In genomic region chr5:177472460-177473441, GRCh38 we compare ENCODE assay signal across 8 cellular contexts. TPM values are rescaled to one million over a fixed set of nuclear protein-coding genes. Genes with fewer than 3 reads are reported as not detected.
DNase-seq lines count a peak whose midpoint lies in the region; ATAC-seq and TF ChIP-seq lines count a peak whose summit lies in the region.

No MANE protein-coding gene starts in this region.

- H3K9me3 ChIP-seq in Karpas-422 (ENCODE audit: low read length) (no peaks in the 10 kb centered on the region), neural progenitor cell (ENCODE audit: low read depth) (no peaks in the 10 kb centered on the region)

- peaks cover 46% of the 10 kb centered on the region for H3F3A ChIP-seq in neural progenitor cell (ENCODE audit: low read depth)

- H3K9me2 ChIP-seq in Karpas-422 (replicated peaks; ENCODE audit: insufficient read depth, low read length) = no peaks in the 10 kb centered on the region

- DNase-seq in Karpas-422 (peak; percentile 83), epithelial cell of proximal tubule (ENCODE audit: low read depth) (no peak), neural progenitor cell (ENCODE audit: low spot score) (peak; percentile 84), anterior cingulate cortex (lab: John Stamatoyannopoulos, UW) (no peak)
- DNase-seq in activated CD8-positive, alpha-beta memory T cell treated with anti-CD3 and anti-CD28 coated beads for 24 hours = peak; percentile 89

- H3K9me3 Mint-ChIP-seq in neural progenitor cell = no peaks in the 10 kb centered on the region

- H3K27ac ChIP-seq in 22Rv1 (peak overlapping the region; percentile 64), Karpas-422 (ENCODE audit: low read length) (peak overlapping the region; percentile 61), neural progenitor cell (peak overlapping the region; percentile 95)

- H3K4me3 ChIP-seq in Karpas-422 (ENCODE audit: low read length) = peak overlapping the region; percentile 78
- peak overlapping the region; percentile 78 for H3K4me3 ChIP-seq in epithelial cell of proximal tubule (ENCODE audit: low read depth, low read length)
- H3K4me3 ChIP-seq in neural progenitor cell = peak overlapping the region; percentile 100

- TF ChIP-seq CTCF in 22Rv1 (IDR thresholded peaks at IDR 0.05) (no peak), epithelial cell of proximal tubule (conservative IDR thresholded peaks at IDR 0.05; ENCODE audit: low read depth, low read length) (no peak), neural progenitor cell (IDR thresholded peaks at IDR 0.05) (no peak)

- peaks cover 25% of the 10 kb centered on the region for H3K27me3 Mint-ChIP-seq in neural progenitor cell (ENCODE audit: insufficient read depth, low read depth)

- peak overlapping the region; percentile 80 for H3K4me2 ChIP-seq in Karpas-422 (ENCODE audit: low read depth, low read length, poor library complexity, severe bottlenecking)
- peak overlapping the region; percentile 99 for H3K4me2 ChIP-seq in neural progenitor cell

- peaks cover 25% of the 10 kb centered on the region for H3K4me1 ChIP-seq in Karpas-422 (ENCODE audit: low read length)
- peaks cover 38% of the 10 kb centered on the region for H3K4me1 ChIP-seq in neural progenitor cell

- no peaks in the 10 kb centered on the region; the same call in 1 of the 2 replicates for H4K20me1 ChIP-seq in Karpas-422 (ENCODE audit: insufficient read depth, low read depth, low read length)
- H4K20me1 ChIP-seq in neural progenitor cell (ENCODE audit: low read depth) = peaks cover 52% of the 10 kb centered on the region

- H3K9ac ChIP-seq in Karpas-422 (ENCODE audit: low read length) (peak overlapping the region; percentile 76), neural progenitor cell (peak overlapping the region; percentile 93)

- H3K27me3 ChIP-seq in Karpas-422 (ENCODE audit: low read length) (no peaks in the 10 kb centered on the region), neural progenitor cell (no peaks in the 10 kb centered on the region)

- H3K36me3 Mint-ChIP-seq in neural progenitor cell = peaks cover 12% of the 10 kb centered on the region

- H2AFZ ChIP-seq in Karpas-422 (ENCODE audit: low read length) (no peak overlapping the region), neural progenitor cell (replicated peaks) (no peak overlapping the region)

- peaks cover 59% of the 10 kb centered on the region for H3K4me1 Mint-ChIP-seq in neural progenitor cell

- peak; percentile 52 for ATAC-seq in GM18868 (IDR thresholded peaks at IDR 0.05; ENCODE audit: unreplicated experiment)
- no peak for ATAC-seq in HG03378 (IDR thresholded peaks at IDR 0.05; ENCODE audit: unreplicated experiment)

- H3K36me3 ChIP-seq in Karpas-422 (ENCODE audit: insufficient read depth, low read length) = peaks cover 6% of the 10 kb centered on the region; the same call in 1 of the 2 replicates
- no peaks in the 10 kb centered on the region for H3K36me3 ChIP-seq in neural progenitor cell

- peak overlapping the region; percentile 82 for H3K27ac Mint-ChIP-seq in neural progenitor cell

- H3K4me3 Mint-ChIP-seq in neural progenitor cell = peak overlapping the region; percentile 90

- H3K79me2 ChIP-seq in Karpas-422 (ENCODE audit: low read length) = peaks cover 23% of the 10 kb centered on the region
- H3K79me2 ChIP-seq in neural progenitor cell (ENCODE audit: low read depth) = peaks cover 52% of the 10 kb centered on the region

RNA-seq across cellular contexts. Expression of gene DBN1, which starts 0.7 kb away (rescaled TPM):
- 29.1 and 72.7 TPM in 2 replicates for total RNA-seq in Karpas-422 (2014; rRNA removed; shearing (Covaris generic); ENCODE audit: low replicate concordance)
- total RNA-seq in epithelial cell of proximal tubule = 430 and 471 TPM in 2 replicates
- 113 and 338 TPM in 2 replicates for total RNA-seq in neural progenitor cell (ENCODE audit: low replicate concordance)

RNA-seq across cellular contexts. Expression of gene PDLIM7, which starts 24.7 kb away (rescaled TPM):
- total RNA-seq in Karpas-422 (2014; rRNA removed; shearing (Covaris generic); ENCODE audit: low replicate concordance) = 53.6 and 138 TPM in 2 replicates
- total RNA-seq in epithelial cell of proximal tubule (286 and 420 TPM in 2 replicates), neural progenitor cell (ENCODE audit: low replicate concordance) (38.7 and 208 TPM in 2 replicates)

RNA-seq across cellular contexts. Expression of gene PRR7, which starts 26.1 kb away (rescaled TPM):
- 26.8 and 59.4 TPM in 2 replicates for total RNA-seq in Karpas-422 (2014; rRNA removed; shearing (Covaris generic); ENCODE audit: low replicate concordance)
- total RNA-seq in epithelial cell of proximal tubule = 28.4 and 30.9 TPM in 2 replicates
- 4.5 and 31.7 TPM in 2 replicates for total RNA-seq in neural progenitor cell (ENCODE audit: low replicate concordance)

RNA-seq across cellular contexts. Expression of gene DOK3, which starts 36.9 kb away (rescaled TPM):
- total RNA-seq in Karpas-422 (2014; rRNA removed; shearing (Covaris generic); ENCODE audit: low replicate concordance) = 138 and 188 TPM in 2 replicates
- total RNA-seq in epithelial cell of proximal tubule = 0.36 and 1.5 TPM in 2 replicates
- 0.54 and 0.93 TPM in 2 replicates for total RNA-seq in neural progenitor cell (ENCODE audit: low replicate concordance)

RNA-seq across cellular contexts. Expression of gene DDX41, which starts 44.0 kb away (rescaled TPM):
- 104 and 195 TPM in 2 replicates for total RNA-seq in Karpas-422 (2014; rRNA removed; shearing (Covaris generic); ENCODE audit: low replicate concordance)
- total RNA-seq in epithelial cell of proximal tubule (162 and 174 TPM in 2 replicates), neural progenitor cell (ENCODE audit: low replicate concordance) (60.7 and 118 TPM in 2 replicates)

Comparison
In these comparisons a context has a peak if more than half of its experiments do, and no peak if none do; other contexts are left out.
1. DNase-seq: peak in Karpas-422 (single experiment), activated CD8-positive, alpha-beta memory T cell treated with anti-CD3 and anti-CD28 coated beads for 24 hours (single experiment) and neural progenitor cell (single experiment); none in epithelial cell of proximal tubule (single experiment) and anterior cingulate cortex (0 of 58).
2. Peak in every context shown above with its lines, with median percentiles within 50 percentile points of each other: H3K27ac ChIP-seq and H3K4me3 ChIP-seq.